Comparison of ENCODE assay signal across 22 cellular contexts in the genomic region with DNA sequence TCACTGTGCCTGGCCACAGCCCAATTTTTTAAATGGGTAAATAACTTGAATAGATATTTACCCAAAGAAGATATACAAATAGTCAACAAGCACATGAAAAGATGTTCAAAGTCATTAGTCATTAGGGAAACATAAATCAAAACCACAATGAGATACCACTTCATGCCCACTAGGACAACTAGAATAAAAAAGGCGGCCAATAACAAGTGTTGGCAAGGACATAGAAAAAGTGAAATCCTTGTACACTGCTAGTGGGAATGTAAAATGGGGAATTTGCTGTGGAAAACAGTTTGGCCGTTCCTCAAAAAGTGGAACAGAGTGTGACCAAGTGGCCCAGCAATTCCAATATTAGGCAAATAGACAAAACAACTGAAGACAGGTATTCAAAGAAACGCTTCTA.
"Had no signal": no experiment of that assay in that cellular context is flagged by ENCODE, and none has a peak within 500 bp of the region (broad histone marks: within the 10 kb centered on the region; RNA-seq: fewer than 3 reads in every experiment).

No MANE protein-coding gene starts in this region.

- DNase-seq: IMR-90, Karpas-422, KG1, MM.1S, NCI-H1092 treated with DMSO at 0.1 percent for 48 hours, NCI-H1436, NCI-H187, NCI-H2029, NCI-H2081 treated with DMSO at 0.1 percent for 48 hours, NCI-H2171, NCI-H226, NCI-H446, NCI-H510A, NCI-H524 treated with DMSO at 0.1 percent for 48 hours, NCI-H69, NCI-H774, SHP77, SK-N-SH, SW 1271, T-helper 1 cell had no signal

- H3K27ac ChIP-seq: RWPE1 had no signal

- H3K4me2 ChIP-seq: SK-N-SH had no signal

- ATAC-seq: Panc1 had no signal

- H3K9ac ChIP-seq: SK-N-SH had no signal

- H3K9me2 ChIP-seq: SK-N-SH had no signal
